Comparison of ENCODE assay signal across 14 cellular contexts in the genomic region with DNA sequence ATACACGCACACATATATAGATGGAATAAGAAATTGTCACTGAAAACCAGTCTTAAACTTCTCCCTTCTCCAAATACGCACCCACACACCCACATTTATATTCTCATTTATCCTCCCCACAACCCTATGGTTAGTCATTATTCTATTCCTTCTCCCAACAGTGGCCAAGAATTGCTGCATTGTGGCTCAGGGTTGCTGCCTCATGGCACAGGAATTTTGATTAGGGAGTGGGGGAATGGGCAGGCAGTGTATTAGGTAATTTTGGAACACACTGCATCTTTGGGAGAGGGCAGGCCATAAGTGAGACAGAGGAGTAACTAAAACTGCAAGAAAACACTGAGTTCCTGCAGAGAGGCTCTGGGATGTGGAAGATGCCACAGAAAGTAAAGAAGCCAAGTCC. TPM values are rescaled to one million over a fixed set of nuclear protein-coding genes. Genes with fewer than 3 reads are reported as not detected.
DNase-seq lines count a peak whose midpoint lies in the region; ATAC-seq and TF ChIP-seq lines count a peak whose summit lies in the region.
"Had no signal": no experiment of that assay in that cellular context is flagged by ENCODE, and none has a peak within 500 bp of the region (broad histone marks: within the 10 kb centered on the region; RNA-seq: fewer than 3 reads in every experiment).

No MANE protein-coding gene starts in this region.

- TF ChIP-seq CTCF in fibroblast of mammary gland (conservative IDR thresholded peaks at IDR 0.05; ENCODE audit: control insufficient read depth, insufficient read depth, low read depth, low read length) = no peak
- TF ChIP-seq CTCF in mesothelial cell of epicardium (IDR thresholded peaks at IDR 0.05; ENCODE audit: unreplicated experiment) = no peak

- no peak for ATAC-seq in stimulated activated memory B cell treated with anti-CD40 and anti-IgM and Interleukin-4, amounts not matched to agents 10 μg/mL and 1 μg/mL and 100 μg/mL, for 72 hours
- ATAC-seq in HG03460 (IDR thresholded peaks at IDR 0.05; ENCODE audit: unreplicated experiment) = no peak
- ATAC-seq: stimulated activated naive CD8-positive, alpha-beta T cell treated with anti-CD3 and anti-CD28 coated beads, Interleukin-15, amount 100 ng/mL, for 72 hours had no signal

- in situ Hi-C loops in SK-MEL-5 (cut with HindIII; ENCODE audit: low pct_unique_long_range_greater_than_20kb, low sequenced_read_pairs) = no loop called here

- H3K4me3 ChIP-seq in fibroblast of mammary gland (ENCODE audit: control insufficient read depth, low read depth, low read length) (no peak overlapping the region), skeletal muscle cell (ENCODE audit: low read depth, low read length) (no peak overlapping the region)

- no peak overlapping the region for H3K4me3 Mint-ChIP-seq in stimulated activated memory B cell treated with anti-CD40 and anti-IgM and Interleukin-4, amounts not matched to agents 10 μg/mL and 1 μg/mL and 100 μg/mL, for 72 hours
- no peak overlapping the region for H3K4me3 Mint-ChIP-seq in mesothelial cell of epicardium
- H3K4me3 Mint-ChIP-seq: stimulated activated naive CD8-positive, alpha-beta T cell treated with anti-CD3 and anti-CD28 coated beads, Interleukin-15, amount 100 ng/mL, for 72 hours had no signal

- H3K36me3 Mint-ChIP-seq in stimulated activated memory B cell treated with anti-CD40 and anti-IgM and Interleukin-4, amounts not matched to agents 10 μg/mL and 1 μg/mL and 100 μg/mL, for 72 hours = peaks cover 64% of the 10 kb centered on the region
- peaks cover 51% of the 10 kb centered on the region for H3K36me3 Mint-ChIP-seq in mesothelial cell of epicardium

- no peak overlapping the region for H3K27ac Mint-ChIP-seq in stimulated activated memory B cell treated with anti-CD40 and anti-IgM and Interleukin-4, amounts not matched to agents 10 μg/mL and 1 μg/mL and 100 μg/mL, for 72 hours
- H3K27ac Mint-ChIP-seq in mesothelial cell of epicardium = no peak overlapping the region
- H3K27ac Mint-ChIP-seq: stimulated activated naive CD8-positive, alpha-beta T cell treated with anti-CD3 and anti-CD28 coated beads, Interleukin-15, amount 100 ng/mL, for 72 hours had no signal

- peaks cover 6% of the 10 kb centered on the region for H3K4me1 Mint-ChIP-seq in stimulated activated memory B cell treated with anti-CD40 and anti-IgM and Interleukin-4, amounts not matched to agents 10 μg/mL and 1 μg/mL and 100 μg/mL, for 72 hours
- no peaks in the 10 kb centered on the region for H3K4me1 Mint-ChIP-seq in mesothelial cell of epicardium

- H3K9me3 Mint-ChIP-seq in stimulated activated memory B cell treated with anti-CD40 and anti-IgM and Interleukin-4, amounts not matched to agents 10 μg/mL and 1 μg/mL and 100 μg/mL, for 72 hours = peaks cover 8% of the 10 kb centered on the region
- H3K9me3 Mint-ChIP-seq in mesothelial cell of epicardium = peaks cover 25% of the 10 kb centered on the region

- DNase-seq in H4 (ENCODE audit: low spot score) = peak; percentile 92
- DNase-seq in SK-MEL-5 (ENCODE audit: low read depth, low spot score) = peak; percentile 55
- DNase-seq in fibroblast of mammary gland (ENCODE audit: low read depth) = peak; percentile 93
- DNase-seq in skeletal muscle cell (ENCODE audit: low read depth) = peak; percentile 90
- DNase-seq in cerebellar cortex (ENCODE audit: low spot score) = no peak
- DNase-seq in mesothelial cell of epicardium (ENCODE audit: low spot score in 2 of 2, unreplicated experiment in 2 of 2) = no peak
- DNase-seq: activated CD4-positive, alpha-beta T cell treated with anti-CD3 and anti-CD28 coated beads, Interleukin-2, amount 50 U/mL, for 48 hours; anterior cingulate cortex; H7; hypothalamus; NCI-H2081; stimulated activated naive CD8-positive, alpha-beta T cell treated with anti-CD3 and anti-CD28 coated beads, Interleukin-15, amount 100 ng/mL, for 72 hours had no signal

- H3K27me3 Mint-ChIP-seq in stimulated activated memory B cell treated with anti-CD40 and anti-IgM and Interleukin-4, amounts not matched to agents 10 μg/mL and 1 μg/mL and 100 μg/mL, for 72 hours = no peaks in the 10 kb centered on the region
- no peaks in the 10 kb centered on the region for H3K27me3 Mint-ChIP-seq in mesothelial cell of epicardium (ENCODE audit: low read depth)
- H3K27me3 Mint-ChIP-seq: stimulated activated naive CD8-positive, alpha-beta T cell treated with anti-CD3 and anti-CD28 coated beads, Interleukin-15, amount 100 ng/mL, for 72 hours had no signal

RNA-seq across cellular contexts. Expression of gene NAPEPLD, which starts 35.7 kb away (rescaled TPM):
- 3.6 and 5.0 TPM in 2 replicates for total RNA-seq in H4 (2014; rRNA removed; shearing (Covaris generic))
- total RNA-seq in SK-MEL-5 (2014; rRNA removed; shearing (Covaris generic)) = 33.8 and 37.5 TPM in 2 replicates
- 26.9 and 32.1 TPM in 2 replicates for polyA plus RNA-seq in SK-MEL-5 (2015; cell fraction: cytosol; rRNA removed)
- 69.0 and 93.0 TPM in 2 replicates for polyA plus RNA-seq in SK-MEL-5 (2015; cell fraction: nucleus; rRNA removed)
- 17.0 to 17.5 TPM (median 17.0 TPM) in 3 replicates for total RNA-seq in mesothelial cell of epicardium

RNA-seq across cellular contexts. Expression of gene ARMC10, which starts 38.2 kb away (rescaled TPM):
- total RNA-seq in H4 (2014; rRNA removed; shearing (Covaris generic)) = 50.7 and 57.7 TPM in 2 replicates
- 93.5 and 98.1 TPM in 2 replicates for total RNA-seq in SK-MEL-5 (2014; rRNA removed; shearing (Covaris generic))
- 51.8 and 64.0 TPM in 2 replicates for polyA plus RNA-seq in SK-MEL-5 (2015; cell fraction: cytosol; rRNA removed)
- polyA plus RNA-seq in SK-MEL-5 (2015; cell fraction: nucleus; rRNA removed) = 25.9 and 51.0 TPM in 2 replicates
- total RNA-seq in mesothelial cell of epicardium = 26.6 to 31.2 TPM (median 31.0 TPM) in 3 replicates

RNA-seq across cellular contexts. Expression of gene FBXL13, which starts 38.6 kb away (rescaled TPM):
- total RNA-seq in H4 (2014; rRNA removed; shearing (Covaris generic)) = 0.08 and 0.50 TPM in 2 replicates
- total RNA-seq in SK-MEL-5 (2014; rRNA removed; shearing (Covaris generic)) = 3.2 and 3.4 TPM in 2 replicates
- polyA plus RNA-seq in SK-MEL-5 (2015; cell fraction: cytosol; rRNA removed) = 1.6 and 1.9 TPM in 2 replicates
- polyA plus RNA-seq in SK-MEL-5 (2015; cell fraction: nucleus; rRNA removed) = 2.2 and 3.8 TPM in 2 replicates
- total RNA-seq in mesothelial cell of epicardium = 3.6 to 4.7 TPM (median 3.8 TPM) in 3 replicates

Comparison
In these comparisons a context has a peak if more than half of its experiments do, and no peak if none do; other contexts are left out.
1. DNase-seq: peak in H4 (single experiment), SK-MEL-5 (single experiment), fibroblast of mammary gland (single experiment) and skeletal muscle cell (single experiment); none in cerebellar cortex (single experiment) and mesothelial cell of epicardium (0 of 2).